In the genomic region with DNA sequence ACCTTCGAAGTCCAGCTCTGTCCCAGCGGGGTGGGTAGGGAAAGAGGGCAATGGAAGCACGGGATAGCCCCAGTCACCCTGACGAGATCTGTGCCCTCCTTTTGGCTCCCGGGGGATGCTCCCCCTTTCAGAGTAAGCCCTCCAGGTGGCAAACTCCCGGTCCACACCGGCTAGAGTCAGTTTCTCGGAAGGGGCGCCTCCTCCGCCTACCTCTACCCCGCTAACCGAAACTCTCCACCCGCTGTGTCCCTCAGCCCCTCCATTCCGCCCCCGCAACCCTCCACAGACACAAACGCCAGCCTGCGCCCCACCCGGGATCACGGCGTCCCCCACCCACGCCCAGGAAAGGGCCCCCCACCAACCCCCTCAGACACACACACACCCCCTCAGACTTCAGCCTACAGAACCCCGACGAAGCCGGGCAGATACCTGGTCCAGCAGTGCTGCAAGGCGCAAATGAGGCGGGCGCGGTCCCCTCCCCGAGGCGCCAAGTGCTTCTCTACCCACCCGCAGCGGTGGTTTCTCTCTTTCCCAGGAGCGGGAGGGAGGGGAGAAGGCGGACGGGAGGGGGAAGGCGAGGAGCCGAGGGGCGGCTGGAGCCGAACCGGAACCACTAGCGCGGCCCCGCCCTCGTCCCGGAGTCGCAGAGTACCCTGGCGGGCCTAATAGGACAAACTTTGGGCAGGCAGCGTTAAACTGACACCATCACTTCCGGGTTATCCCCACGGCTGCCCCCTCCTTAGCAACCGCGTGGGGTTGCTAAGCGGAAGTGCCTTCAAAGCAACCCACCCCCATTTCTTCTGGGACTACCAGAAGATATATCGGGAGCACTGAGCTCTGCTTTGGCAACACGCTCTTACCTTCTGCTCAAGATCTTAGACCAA, we compare ENCODE assay signal across 1 cellular context.
TF ChIP-seq lines count a peak whose summit lies in the region.

CSNK1G1 (minus strand) TSS at position 615 of the 884 bp plus-strand sequence. CDS start 55,674 bp downstream, outside the sequence.

TF ChIP-seq in K562, 482 proteins besides CTCF, POLR2A, EP300 and RAD21 (continued from another document and continues in another):
- TF ChIP-seq MLLT1 (IDR thresholded peaks at IDR 0.05): no peak
- TF ChIP-seq ZBTB17 (CRISPR knock-in tag; IDR thresholded peaks at IDR 0.05): no peak
- TF ChIP-seq REST (CRISPR knock-in tag; IDR thresholded peaks at IDR 0.05; ENCODE audit: low read depth): no peak
- TF ChIP-seq ZNF445 (CRISPR knock-in tag; IDR thresholded peaks at IDR 0.05; ENCODE audit: low read depth): no peak
- TF ChIP-seq ZNF282 (CRISPR knock-in tag; IDR thresholded peaks at IDR 0.05): no peak
- TF ChIP-seq NCOA6 (IDR thresholded peaks at IDR 0.05): no peak
- peak; percentile 62; the same call in 1 of the 2 replicates for TF ChIP-seq C11orf30 (IDR thresholded peaks at IDR 0.05; ENCODE audit: low read depth)
- TF ChIP-seq, protein P1, sequence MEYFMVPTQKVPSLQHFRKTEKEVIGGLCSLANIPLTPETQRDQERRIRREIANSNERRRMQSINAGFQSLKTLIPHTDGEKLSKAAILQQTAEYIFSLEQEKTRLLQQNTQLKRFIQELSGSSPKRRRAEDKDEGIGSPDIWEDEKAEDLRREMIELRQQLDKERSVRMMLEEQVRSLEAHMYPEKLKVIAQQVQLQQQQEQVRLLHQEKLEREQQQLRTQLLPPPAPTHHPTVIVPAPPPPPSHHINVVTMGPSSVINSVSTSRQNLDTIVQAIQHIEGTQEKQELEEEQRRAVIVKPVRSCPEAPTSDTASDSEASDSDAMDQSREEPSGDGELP (CRISPR knock-in tag; IDR thresholded peaks at IDR 0.05; ENCODE audit: borderline replicate concordance): peak; percentile 77; the same call in 1 of the 2 replicates
- TF ChIP-seq POLR2AphosphoS2 (IDR thresholded peaks at IDR 0.05; ENCODE audit: low read length): peak; percentile 74; the same call in 1 of the 2 replicates
- 0 out of 2 replicates have a peak, but pooled peaks have one; percentile 16 for TF ChIP-seq HLTF (IDR thresholded peaks at IDR 0.05)
- no peak for TF ChIP-seq NFRKB (IDR thresholded peaks at IDR 0.05; ENCODE audit: low read depth)
- TF ChIP-seq GTF2A2 (tag; IDR thresholded peaks at IDR 0.05): no peak
- TF ChIP-seq, protein P2, sequence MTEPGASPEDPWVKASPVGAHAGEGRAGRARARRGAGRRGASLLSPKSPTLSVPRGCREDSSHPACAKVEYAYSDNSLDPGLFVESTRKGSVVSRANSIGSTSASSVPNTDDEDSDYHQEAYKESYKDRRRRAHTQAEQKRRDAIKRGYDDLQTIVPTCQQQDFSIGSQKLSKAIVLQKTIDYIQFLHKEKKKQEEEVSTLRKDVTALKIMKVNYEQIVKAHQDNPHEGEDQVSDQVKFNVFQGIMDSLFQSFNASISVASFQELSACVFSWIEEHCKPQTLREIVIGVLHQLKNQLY (CRISPR knock-in tag; conservative IDR thresholded peaks at IDR 0.05): no peak
- peak; percentile 43 for TF ChIP-seq NFYB (IDR thresholded peaks at IDR 0.05; ENCODE audit: extremely low read depth, insufficient read length)
- TF ChIP-seq CHD7 (IDR thresholded peaks at IDR 0.05; ENCODE audit: low read depth, low read length): no peak
- TF ChIP-seq, protein P3, sequence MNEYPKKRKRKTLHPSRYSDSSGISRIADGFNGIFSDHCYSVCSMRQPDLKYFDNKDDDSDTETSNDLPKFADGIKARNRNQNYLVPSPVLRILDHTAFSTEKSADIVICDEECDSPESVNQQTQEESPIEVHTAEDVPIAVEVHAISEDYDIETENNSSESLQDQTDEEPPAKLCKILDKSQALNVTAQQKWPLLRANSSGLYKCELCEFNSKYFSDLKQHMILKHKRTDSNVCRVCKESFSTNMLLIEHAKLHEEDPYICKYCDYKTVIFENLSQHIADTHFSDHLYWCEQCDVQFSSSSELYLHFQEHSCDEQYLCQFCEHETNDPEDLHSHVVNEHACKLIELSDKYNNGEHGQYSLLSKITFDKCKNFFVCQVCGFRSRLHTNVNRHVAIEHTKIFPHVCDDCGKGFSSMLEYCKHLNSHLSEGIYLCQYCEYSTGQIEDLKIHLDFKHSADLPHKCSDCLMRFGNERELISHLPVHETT (CRISPR knock-in tag; conservative IDR thresholded peaks at IDR 0.05 in 1 of 2, IDR thresholded peaks at IDR 0.05 in 1 of 2): no peak; a peak in 1 of 4 replicates
